In the genomic region with DNA sequence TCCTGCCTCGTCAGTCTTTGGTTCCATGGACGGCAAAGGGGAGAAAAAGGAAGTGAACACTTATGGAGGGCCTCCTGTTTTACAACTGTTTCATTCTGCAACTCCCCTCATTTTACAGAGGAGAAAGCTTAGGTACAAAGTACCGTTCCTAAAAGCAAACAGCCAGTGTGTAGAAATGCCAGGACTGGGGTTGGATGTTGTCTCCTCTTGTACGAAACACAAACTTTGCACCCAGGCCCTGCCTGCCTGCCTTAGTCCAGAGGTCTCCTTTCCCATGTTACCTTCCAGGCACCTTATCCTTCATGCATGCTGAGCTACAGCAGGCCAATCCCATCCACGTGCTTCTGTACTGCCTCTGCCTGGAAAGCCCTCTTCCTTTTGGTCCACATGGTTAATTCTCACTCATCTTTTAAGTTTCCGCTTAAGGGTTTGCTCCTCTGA, we compare ENCODE assay signal across 9 cellular contexts.
DNase-seq lines count a peak whose midpoint lies in the region; ATAC-seq and TF ChIP-seq lines count a peak whose summit lies in the region.
"Had no signal": no experiment of that assay in that cellular context is flagged by ENCODE, and none has a peak within 500 bp of the region (broad histone marks: within the 10 kb centered on the region; RNA-seq: fewer than 3 reads in every experiment).

No MANE protein-coding gene starts in this region.

- H3F3A ChIP-seq in MM.1S (ENCODE audit: insufficient read depth, low read length), result peaks cover 27% of the 10 kb centered on the region

- peak overlapping the region; percentile 23 for H2AFZ ChIP-seq in MM.1S (ENCODE audit: low read length)

- H3K4me3 Mint-ChIP-seq in activated CD4-positive, alpha-beta T cell treated with anti-CD3 and anti-CD28 coated beads, Interleukin-2, amount 10 ng/mL, durations not matched to agents 7 days and 5 days, result peak overlapping the region; percentile 45
- peak overlapping the region; percentile 62 to 69 for H3K4me3 Mint-ChIP-seq in stimulated activated naive B cell treated with anti-CD40 and anti-IgM and Interleukin-4, amounts not matched to agents 10 μg/mL and 1 μg/mL and 100 μg/mL, for 72 hours

- no peaks in the 10 kb centered on the region for H4K20me1 ChIP-seq in MM.1S (ENCODE audit: insufficient read depth, low read length)

- peak in 1 of 2 donors; percentile 1 for ATAC-seq in stimulated activated naive B cell treated with anti-CD40 and anti-IgM and Interleukin-4, amounts not matched to agents 10 μg/mL and 1 μg/mL and 100 μg/mL, for 72 hours (replicated peaks)
- no peak for ATAC-seq in HG03175 (IDR thresholded peaks at IDR 0.05; ENCODE audit: unreplicated experiment)

- peaks cover 8% of the 10 kb centered on the region for H3K9me3 Mint-ChIP-seq in activated CD4-positive, alpha-beta T cell treated with anti-CD3 and anti-CD28 coated beads, Interleukin-2, amount 10 ng/mL, durations not matched to agents 7 days and 5 days
- peaks cover 0 to 3% of the 10 kb centered on the region in 2 donors for H3K9me3 Mint-ChIP-seq in stimulated activated naive B cell treated with anti-CD40 and anti-IgM and Interleukin-4, amounts not matched to agents 10 μg/mL and 1 μg/mL and 100 μg/mL, for 72 hours

- H3K4me1 ChIP-seq in MM.1S (ENCODE audit: low read length) (peaks cover 33% of the 10 kb centered on the region), colonic mucosa (no peaks in the 10 kb centered on the region)

- intact Hi-C loops in colonic mucosa (cut with DNase I), result no loop called here

- H3K27me3 ChIP-seq in MM.1S (replicated peaks; ENCODE audit: insufficient read depth, low read length) (peaks cover 4% of the 10 kb centered on the region; the same call in 1 of the 2 replicates), colonic mucosa (no peaks in the 10 kb centered on the region)

- H3K4me3 ChIP-seq in MM.1S (ENCODE audit: low read length) (peak overlapping the region; percentile 36), colonic mucosa (no peak overlapping the region)

- H3K27me3 Mint-ChIP-seq in activated CD4-positive, alpha-beta T cell treated with anti-CD3 and anti-CD28 coated beads, Interleukin-2, amount 10 ng/mL, durations not matched to agents 7 days and 5 days, result no peaks in the 10 kb centered on the region
- H3K27me3 Mint-ChIP-seq in stimulated activated naive B cell treated with anti-CD40 and anti-IgM and Interleukin-4, amounts not matched to agents 10 μg/mL and 1 μg/mL and 100 μg/mL, for 72 hours, result no peaks in the 10 kb centered on the region

- H3K36me3 ChIP-seq in MM.1S (replicated peaks; ENCODE audit: insufficient read depth, low read length) (no peaks in the 10 kb centered on the region), colonic mucosa (no peaks in the 10 kb centered on the region)

- peak overlapping the region; percentile 72 for H3K4me2 ChIP-seq in MM.1S (ENCODE audit: low read depth, low read length)

- H3K4me1 Mint-ChIP-seq in activated CD4-positive, alpha-beta T cell treated with anti-CD3 and anti-CD28 coated beads, Interleukin-2, amount 10 ng/mL, durations not matched to agents 7 days and 5 days, result peaks cover 57% of the 10 kb centered on the region
- H3K4me1 Mint-ChIP-seq in stimulated activated naive B cell treated with anti-CD40 and anti-IgM and Interleukin-4, amounts not matched to agents 10 μg/mL and 1 μg/mL and 100 μg/mL, for 72 hours, result peaks cover 29 to 61% of the 10 kb centered on the region in 2 donors

- H3K9ac ChIP-seq in MM.1S (ENCODE audit: low read length) (peak overlapping the region; percentile 33; the same call in 1 of the 2 replicates), colonic mucosa (ENCODE audit: low read depth in 2 of 2, low read length in 2 of 2) (no peak overlapping the region)

- POLR2A ChIA-PET in activated CD4-positive, alpha-beta T cell treated with anti-CD3 and anti-CD28 coated beads, Interleukin-2, amount 10 ng/mL, durations not matched to agents 7 days and 5 days (lab: Charles Lee), result interaction anchor here (1.1 kb wide), 1 partner anchor 42 kb away, joined by 4 read pairs; no protein-coding TSS in a partner anchor

- H3K27ac ChIP-seq in MM.1S (ENCODE audit: low read length) (peak overlapping the region; percentile 82), colonic mucosa (peak overlapping the region; percentile 49)

- no peaks in the 10 kb centered on the region for H3K9me2 ChIP-seq in MM.1S (replicated peaks; ENCODE audit: insufficient read depth, low read length)

- no peaks in the 10 kb centered on the region for H3K9me3 ChIP-seq in MM.1S (replicated peaks; ENCODE audit: insufficient read depth, low read length)
- no peaks in the 10 kb centered on the region for H3K9me3 ChIP-seq in colonic mucosa

- no peak for TF ChIP-seq CTCF in MM.1S (IDR thresholded peaks at IDR 0.05; ENCODE audit: low read length)
- TF ChIP-seq CTCF in colonic mucosa (IDR thresholded peaks at IDR 0.05), result no peak

- peak overlapping the region; percentile 98 for H3K27ac Mint-ChIP-seq in activated CD4-positive, alpha-beta T cell treated with anti-CD3 and anti-CD28 coated beads, Interleukin-2, amount 10 ng/mL, durations not matched to agents 7 days and 5 days
- H3K27ac Mint-ChIP-seq in stimulated activated naive B cell treated with anti-CD40 and anti-IgM and Interleukin-4, amounts not matched to agents 10 μg/mL and 1 μg/mL and 100 μg/mL, for 72 hours, result peak overlapping the region; percentile 92

- peaks cover 18% of the 10 kb centered on the region for H3K36me3 Mint-ChIP-seq in activated CD4-positive, alpha-beta T cell treated with anti-CD3 and anti-CD28 coated beads, Interleukin-2, amount 10 ng/mL, durations not matched to agents 7 days and 5 days (ENCODE audit: low read depth)
- H3K36me3 Mint-ChIP-seq in stimulated activated naive B cell treated with anti-CD40 and anti-IgM and Interleukin-4, amounts not matched to agents 10 μg/mL and 1 μg/mL and 100 μg/mL, for 72 hours, result no peaks in the 10 kb centered on the region

- CTCF ChIA-PET in activated CD4-positive, alpha-beta T cell treated with anti-CD3 and anti-CD28 coated beads, Interleukin-2, amount 10 ng/mL, durations not matched to agents 7 days and 5 days (lab: Charles Lee), result interaction anchor here (0.7 to 1.0 kb wide), 4 partner anchors 13 to 319 kb away, joined by 3 to 4 read pairs (median 3); no protein-coding TSS in a partner anchor

- H3K79me2 ChIP-seq in MM.1S (ENCODE audit: low read length), result no peaks in the 10 kb centered on the region

- DNase-seq in activated CD4-positive, alpha-beta T cell treated with anti-CD3 and anti-CD28 coated beads, Interleukin-2, amount 10 ng/mL, durations not matched to agents 7 days and 5 days, result no peak
- no peak for DNase-seq in activated CD4-positive, alpha-beta T cell treated with anti-CD3 and anti-CD28 coated beads for 1 hour
- DNase-seq in MM.1S, result no peak
- DNase-seq in colonic mucosa, result no peak
- DNase-seq in stimulated activated naive B cell treated with anti-CD40 and anti-IgM and Interleukin-4, amounts not matched to agents 10 μg/mL and 1 μg/mL and 100 μg/mL, for 72 hours, result no peak
- DNase-seq in glomerular visceral epithelial cell (ENCODE audit: extremely low spot score), result no peak
- no peak for DNase-seq in amniotic stem cell (lab: John Stamatoyannopoulos, UW)
- DNase-seq: NCI-H69 had no signal
